ENCODE assay signal across 8 cellular contexts in genomic region chr9:33677506-33677809, GRCh38.
DNase-seq lines count a peak whose midpoint lies in the region; ATAC-seq and TF ChIP-seq lines count a peak whose summit lies in the region.

No MANE protein-coding gene starts in this region.

- H3K9me3 ChIP-seq in adrenal gland (replicated peaks in 1 of 3), result peaks cover 0 to 5% (median 0%) of the 10 kb centered on the region in 3 donors

- H3K36me3 Mint-ChIP-seq in activated T-helper 1 cell treated with anti-CD3 and anti-CD28 coated beads, Interleukin-12 subunit alpha, Interleukin-12 subunit beta, Interleukin-2, Interleukin-4 antibody, amounts not matched to agents 30 ng/mL and 10 ng/mL and 1 ng/mL, durations not matched to agents 14 hours and 24 hours and 36 hours (ENCODE audit: low read depth), result peaks cover 3% of the 10 kb centered on the region
- H3K36me3 Mint-ChIP-seq in immature natural killer cell, result no peaks in the 10 kb centered on the region
- H3K36me3 Mint-ChIP-seq in stimulated activated naive B cell treated with anti-CD40 and anti-IgM and Interleukin-4, amounts not matched to agents 10 μg/mL and 1 μg/mL and 100 μg/mL, for 72 hours, result peaks cover 0 to 2% of the 10 kb centered on the region in 2 donors

- H3K9me3 Mint-ChIP-seq in activated T-helper 1 cell treated with anti-CD3 and anti-CD28 coated beads, Interleukin-12 subunit alpha, Interleukin-12 subunit beta, Interleukin-2, Interleukin-4 antibody, amounts not matched to agents 30 ng/mL and 10 ng/mL and 1 ng/mL, durations not matched to agents 14 hours and 24 hours and 36 hours, result no peaks in the 10 kb centered on the region
- peaks cover 0 to 5% (median 0%) of the 10 kb centered on the region in 6 donors for H3K9me3 Mint-ChIP-seq in immature natural killer cell
- peaks cover 0 to 1% of the 10 kb centered on the region in 2 donors for H3K9me3 Mint-ChIP-seq in stimulated activated naive B cell treated with anti-CD40 and anti-IgM and Interleukin-4, amounts not matched to agents 10 μg/mL and 1 μg/mL and 100 μg/mL, for 72 hours

- peaks cover 0 to 4% of the 10 kb centered on the region in 2 donors for H3K4me1 ChIP-seq in adrenal gland (replicated peaks in 1 of 2)

- peak; percentile 74 for DNase-seq in NCI-H748 treated with DMSO at 0.1 percent for 48 hours (lab: John Stamatoyannopoulos, UW)
- DNase-seq in NCI-H748 (lab: John Stamatoyannopoulos, UW; ENCODE audit: unreplicated experiment), result no peak
- DNase-seq in activated T-helper 1 cell treated with anti-CD3 and anti-CD28 coated beads, Interleukin-12 subunit alpha, Interleukin-12 subunit beta, Interleukin-2, Interleukin-4 antibody, amounts not matched to agents 30 ng/mL and 10 ng/mL and 1 ng/mL, durations not matched to agents 14 hours and 24 hours and 36 hours (ENCODE audit: low spot score), result no peak
- DNase-seq in immature natural killer cell, result no peak
- no peak for DNase-seq in stimulated activated naive B cell treated with anti-CD40 and anti-IgM and Interleukin-4, amounts not matched to agents 10 μg/mL and 1 μg/mL and 100 μg/mL, for 72 hours
- DNase-seq in adrenal gland, result no peak
- no peak for DNase-seq in NCI-H187 (lab: John Stamatoyannopoulos, UW)

- 40 to 57% (median 46%) methylated on average over 3 of the region's 3 CpGs for WGBS in adrenal gland, 4 donors

- no peaks in the 10 kb centered on the region for H3K36me3 ChIP-seq in adrenal gland (replicated peaks in 1 of 2)

- no peak for TF ChIP-seq CTCF in adrenal gland (IDR thresholded peaks at IDR 0.05)

- H3K4me1 Mint-ChIP-seq in activated T-helper 1 cell treated with anti-CD3 and anti-CD28 coated beads, Interleukin-12 subunit alpha, Interleukin-12 subunit beta, Interleukin-2, Interleukin-4 antibody, amounts not matched to agents 30 ng/mL and 10 ng/mL and 1 ng/mL, durations not matched to agents 14 hours and 24 hours and 36 hours (ENCODE audit: low read depth), result peaks cover 13% of the 10 kb centered on the region
- peaks cover 8 to 14% of the 10 kb centered on the region in 2 donors for H3K4me1 Mint-ChIP-seq in immature natural killer cell
- peaks cover 7 to 14% of the 10 kb centered on the region in 2 donors for H3K4me1 Mint-ChIP-seq in stimulated activated naive B cell treated with anti-CD40 and anti-IgM and Interleukin-4, amounts not matched to agents 10 μg/mL and 1 μg/mL and 100 μg/mL, for 72 hours

- no peak for TF ChIP-seq POLR2A in adrenal gland (IDR thresholded peaks at IDR 0.05)

- peaks cover 18% of the 10 kb centered on the region for H3K27me3 ChIP-seq in adrenal gland

- intact Hi-C loops in activated T-helper 1 cell treated with anti-CD3 and anti-CD28 coated beads, Interleukin-12 subunit alpha, Interleukin-12 subunit beta, Interleukin-2, Interleukin-4 antibody, amounts not matched to agents 30 ng/mL and 10 ng/mL and 1 ng/mL, durations not matched to agents 14 hours and 24 hours and 36 hours (cut with micrococcal nuclease), result loop anchor here (5.0 kb wide), 1 partner anchor 50 kb away; no protein-coding TSS in a partner anchor
- intact Hi-C loops in adrenal gland (cut with DNase I), result no loop called here

- no peak overlapping the region for H3K27ac ChIP-seq in adrenal gland

- no peak for ATAC-seq in stimulated activated naive B cell treated with anti-CD40 and anti-IgM and Interleukin-4, amounts not matched to agents 10 μg/mL and 1 μg/mL and 100 μg/mL, for 72 hours (replicated peaks)
- no peak for ATAC-seq in HG02870 (IDR thresholded peaks at IDR 0.05; ENCODE audit: unreplicated experiment)

- peak overlapping the region in 2 of 4 donors; percentile 46 to 54 for H3K4me3 ChIP-seq in adrenal gland

- H3K27me3 Mint-ChIP-seq in activated T-helper 1 cell treated with anti-CD3 and anti-CD28 coated beads, Interleukin-12 subunit alpha, Interleukin-12 subunit beta, Interleukin-2, Interleukin-4 antibody, amounts not matched to agents 30 ng/mL and 10 ng/mL and 1 ng/mL, durations not matched to agents 14 hours and 24 hours and 36 hours (ENCODE audit: insufficient read depth), result peaks cover 69% of the 10 kb centered on the region
- H3K27me3 Mint-ChIP-seq in immature natural killer cell (ENCODE audit: low read depth in 3 of 3), result peaks cover 8 to 21% (median 9%) of the 10 kb centered on the region in 3 donors
- H3K27me3 Mint-ChIP-seq in stimulated activated naive B cell treated with anti-CD40 and anti-IgM and Interleukin-4, amounts not matched to agents 10 μg/mL and 1 μg/mL and 100 μg/mL, for 72 hours, result peaks cover 53 to 69% of the 10 kb centered on the region in 2 donors

- H3K27ac Mint-ChIP-seq in activated T-helper 1 cell treated with anti-CD3 and anti-CD28 coated beads, Interleukin-12 subunit alpha, Interleukin-12 subunit beta, Interleukin-2, Interleukin-4 antibody, amounts not matched to agents 30 ng/mL and 10 ng/mL and 1 ng/mL, durations not matched to agents 14 hours and 24 hours and 36 hours, result peak overlapping the region; percentile 67
- H3K27ac Mint-ChIP-seq in immature natural killer cell, result peak overlapping the region in 5 of 6 donors; percentile 36 to 82 (median 54)
- H3K27ac Mint-ChIP-seq in stimulated activated naive B cell treated with anti-CD40 and anti-IgM and Interleukin-4, amounts not matched to agents 10 μg/mL and 1 μg/mL and 100 μg/mL, for 72 hours, result peak overlapping the region; percentile 33

- H3K4me3 Mint-ChIP-seq in activated T-helper 1 cell treated with anti-CD3 and anti-CD28 coated beads, Interleukin-12 subunit alpha, Interleukin-12 subunit beta, Interleukin-2, Interleukin-4 antibody, amounts not matched to agents 30 ng/mL and 10 ng/mL and 1 ng/mL, durations not matched to agents 14 hours and 24 hours and 36 hours, result peak overlapping the region; percentile 91
- H3K4me3 Mint-ChIP-seq in immature natural killer cell, result peak overlapping the region; percentile 89 to 96 (median 94)
- peak overlapping the region; percentile 87 to 88 for H3K4me3 Mint-ChIP-seq in stimulated activated naive B cell treated with anti-CD40 and anti-IgM and Interleukin-4, amounts not matched to agents 10 μg/mL and 1 μg/mL and 100 μg/mL, for 72 hours
